In the genomic region with DNA sequence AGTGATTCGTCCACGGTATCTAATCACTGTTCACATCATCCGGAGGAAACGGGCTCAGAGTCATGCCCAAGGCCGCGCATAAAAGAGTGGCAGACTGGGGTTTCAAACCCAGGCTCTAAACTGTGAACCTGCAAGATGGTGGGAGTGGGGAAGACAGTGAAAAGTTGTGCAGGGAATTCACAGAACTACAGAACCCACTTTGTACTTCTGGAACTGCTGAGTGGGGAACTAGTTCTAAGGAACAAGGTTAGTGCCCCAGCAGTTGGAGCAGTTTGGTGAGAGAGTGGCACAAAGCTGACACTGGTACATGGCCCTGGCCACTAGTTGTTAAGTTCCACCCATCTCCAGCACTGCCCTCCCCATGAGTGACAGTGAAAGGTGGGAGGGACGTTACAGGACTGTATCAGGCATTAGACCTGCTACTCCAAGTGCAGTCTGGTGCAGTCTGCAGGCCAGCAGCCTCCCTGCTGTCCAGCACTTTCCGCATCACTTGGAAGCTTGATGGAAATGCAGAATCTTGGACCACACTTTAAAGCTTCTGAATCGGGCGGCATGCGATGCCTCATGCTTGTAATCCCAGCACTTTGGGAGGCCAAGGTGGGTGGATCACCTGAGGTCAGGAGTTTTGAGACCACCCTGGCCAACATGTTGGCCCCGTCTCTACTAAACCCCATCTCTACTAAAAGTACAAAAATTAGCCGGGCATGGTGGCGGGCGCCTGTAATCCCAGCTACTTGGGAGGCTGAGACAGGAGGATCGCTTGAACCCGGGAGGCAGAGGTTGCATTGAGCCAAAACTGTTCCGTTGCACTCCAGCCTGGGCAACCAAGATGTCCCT, we compare ENCODE assay signal across 8 cellular contexts. TPM values are rescaled to one million over a fixed set of nuclear protein-coding genes. Genes with fewer than 3 reads are reported as not detected.
DNase-seq lines count a peak whose midpoint lies in the region; FAIRE-seq and TF ChIP-seq lines count a peak whose summit lies in the region.

No MANE protein-coding gene starts in this region.

- H3K79me2 ChIP-seq in MM.1S (ENCODE audit: low read length), result no peaks in the 10 kb centered on the region
- no peaks in the 10 kb centered on the region for H3K79me2 ChIP-seq in endothelial cell of umbilical vein (ENCODE audit: control insufficient read depth, insufficient read depth, low read length)

- H3K36me3 ChIP-seq in MM.1S (replicated peaks; ENCODE audit: insufficient read depth, low read length), result no peaks in the 10 kb centered on the region
- H3K36me3 ChIP-seq in endothelial cell of umbilical vein (ENCODE audit: control insufficient read depth in 2 of 2, extremely low read depth in 1 of 2, insufficient read depth in 2 of 2, low read length in 2 of 2), result no peaks in the 10 kb centered on the region
- no peaks in the 10 kb centered on the region for H3K36me3 ChIP-seq in mucosa of stomach (ENCODE audit: control insufficient read depth, insufficient read depth, low read length)

- H3K9me1 ChIP-seq in endothelial cell of umbilical vein (replicated peaks; ENCODE audit: control insufficient read depth, extremely low read depth, insufficient read depth, low read length), result no peaks in the 10 kb centered on the region

- intact Hi-C loops in endothelial cell of umbilical vein (cut with micrococcal nuclease), result loop anchor here (2.0 to 5.0 kb wide), 3 partner anchors 105 to 1311 kb away; partner anchors contain the start of genes SNRPG and TIA1

- H3K4me2 ChIP-seq in MM.1S (ENCODE audit: low read depth, low read length) (peak overlapping the region; percentile 94), endothelial cell of umbilical vein (ENCODE audit: insufficient read depth, low read length) (peak overlapping the region; percentile 92)

- dilution Hi-C loops in endothelial cell of umbilical vein (cut with MboI; ENCODE audit: extremely low pct_ligation_motif_present, low sequenced_read_pairs), result no loop called here

- H3F3A ChIP-seq in MM.1S (ENCODE audit: insufficient read depth, low read length), result peaks cover 7% of the 10 kb centered on the region; the same call in 1 of the 2 replicates

- H3K4me1 ChIP-seq in MM.1S (ENCODE audit: low read length) (peaks cover 16% of the 10 kb centered on the region), endothelial cell of umbilical vein (ENCODE audit: control insufficient read depth, extremely low read depth, insufficient read depth, low read length) (peaks cover 14% of the 10 kb centered on the region), mucosa of stomach (ENCODE audit: control insufficient read depth, insufficient read depth, low read length) (peaks cover 22% of the 10 kb centered on the region)

- FAIRE-seq in endothelial cell of umbilical vein (lab: Jason Lieb, UNC), result peak; percentile 8

- H2AFZ ChIP-seq in MM.1S (ENCODE audit: low read length) (peak overlapping the region; percentile 49), endothelial cell of umbilical vein (ENCODE audit: low read depth, low read length) (peak overlapping the region; percentile 25)

- H3K9ac ChIP-seq in MM.1S (ENCODE audit: low read length) (peak overlapping the region; percentile 89), endothelial cell of umbilical vein (replicated peaks; ENCODE audit: extremely low read depth, insufficient read depth, low read length) (peak overlapping the region; percentile 97), mucosa of stomach (ENCODE audit: low read length) (peak overlapping the region; percentile 98)

- BruUV-seq in endothelial cell of umbilical vein (replicated peaks; lab: Mats Ljungman, UMichigan), result no TSS peak

- POLR2A ChIA-PET in endothelial cell of umbilical vein (lab: Charles Lee), result interaction anchor here (1.2 to 2.6 kb wide), 6 partner anchors 10 to 231 kb away, joined by 3 to 13 read pairs (median 8); partner anchors contain the start of gene MXD1

- TF ChIP-seq POLR2A in endothelial cell of umbilical vein (IDR thresholded peaks at IDR 0.05; ENCODE audit: low read depth, low read length), result no peak

- CTCF ChIA-PET in endothelial cell of umbilical vein (lab: Charles Lee), result interaction anchor here (0.7 to 3.6 kb wide), 11 partner anchors 10 to 419 kb away, joined by 3 to 18 read pairs (median 7); partner anchors contain the start of genes MXD1 and PCBP1

- H4K20me1 ChIP-seq in MM.1S (ENCODE audit: insufficient read depth, low read length) (no peaks in the 10 kb centered on the region), endothelial cell of umbilical vein (replicated peaks; ENCODE audit: control insufficient read depth, extremely low read depth, insufficient read depth, low read length) (no peaks in the 10 kb centered on the region)

- H3K27ac ChIP-seq in MM.1S (ENCODE audit: low read length) (peak overlapping the region; percentile 91), endothelial cell of umbilical vein (ENCODE audit: insufficient read depth, low read depth, low read length) (peak overlapping the region; percentile 95)

- TF ChIP-seq CTCF in MM.1S (IDR thresholded peaks at IDR 0.05; ENCODE audit: low read length) (no peak), endothelial cell of umbilical vein (IDR thresholded peaks at IDR 0.05; ENCODE audit: extremely low read depth in 1 of 2, insufficient read depth in 1 of 2, low read depth in 1 of 2, low read length in 2 of 2) (no peak)

- H3K9me2 ChIP-seq in MM.1S (replicated peaks; ENCODE audit: insufficient read depth, low read length), result no peaks in the 10 kb centered on the region

- peak overlapping the region; percentile 67 for H3K4me3 ChIP-seq in MM.1S (ENCODE audit: low read length)
- peak overlapping the region in 1 of 3 experiments; percentile 81 for H3K4me3 ChIP-seq in endothelial cell of umbilical vein (replicated peaks in 1 of 3; ENCODE audit: insufficient read depth in 1 of 3, low read depth in 1 of 3, low read length in 3 of 3)
- H3K4me3 ChIP-seq in mucosa of stomach (ENCODE audit: low read length), result peak overlapping the region; percentile 87

- peak; percentile 3 to 44 for DNase-seq in NCI-H2081 (lab: John Stamatoyannopoulos, UW)
- no peak for DNase-seq in NCI-H2081 treated with DMSO at 0.1 percent for 48 hours (lab: John Stamatoyannopoulos, UW)
- DNase-seq in MM.1S, result peak; percentile 73
- DNase-seq in activated CD4-positive, alpha-beta T cell treated with anti-CD3 and anti-CD28 coated beads for 48 hours, result peak; percentile 58
- DNase-seq in endothelial cell of umbilical vein (ENCODE audit: low read depth, low spot score), result peak; percentile 78
- peak; percentile 75 for DNase-seq in ureter (ENCODE audit: low spot score)
- DNase-seq in NCI-H1092 (lab: John Stamatoyannopoulos, UW), result no peak

- H3K9me3 ChIP-seq in MM.1S (replicated peaks; ENCODE audit: insufficient read depth, low read length) (no peaks in the 10 kb centered on the region), endothelial cell of umbilical vein (replicated peaks; ENCODE audit: control insufficient read depth, insufficient read depth, low read length) (no peaks in the 10 kb centered on the region), mucosa of stomach (ENCODE audit: control insufficient read depth, low read length) (no peaks in the 10 kb centered on the region)

- H3K27me3 ChIP-seq in MM.1S (replicated peaks; ENCODE audit: insufficient read depth, low read length), result no peaks in the 10 kb centered on the region
- H3K27me3 ChIP-seq in endothelial cell of umbilical vein (ENCODE audit: control insufficient read depth in 2 of 2, insufficient read depth in 2 of 2, low read length in 2 of 2), result no peaks in the 10 kb centered on the region
- H3K27me3 ChIP-seq in mucosa of stomach (ENCODE audit: control insufficient read depth, insufficient read depth, low read length), result no peaks in the 10 kb centered on the region

TF ChIP-seq in endothelial cell of umbilical vein, 7 proteins besides CTCF, POLR2A, EP300 and RAD21:
- TF ChIP-seq POLR2AphosphoS5 (IDR thresholded peaks at IDR 0.05; ENCODE audit: insufficient read depth, low read depth, low read length), result no peak
- TF ChIP-seq GATA2 (IDR thresholded peaks at IDR 0.05; ENCODE audit: insufficient read depth, insufficient read length, low read depth, low read length), result peak; percentile 87
- TF ChIP-seq, protein P1, sequence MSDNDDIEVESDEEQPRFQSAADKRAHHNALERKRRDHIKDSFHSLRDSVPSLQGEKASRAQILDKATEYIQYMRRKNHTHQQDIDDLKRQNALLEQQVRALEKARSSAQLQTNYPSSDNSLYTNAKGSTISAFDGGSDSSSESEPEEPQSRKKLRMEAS (IDR thresholded peaks at IDR 0.05; ENCODE audit: insufficient read depth, insufficient read length), result no peak
- peak; percentile 6 for TF ChIP-seq FOS (IDR thresholded peaks at IDR 0.05; ENCODE audit: borderline replicate concordance, insufficient read depth, low read length)
- TF ChIP-seq MYC (IDR thresholded peaks at IDR 0.05; ENCODE audit: low read depth, low read length), result no peak
- TF ChIP-seq JUN (IDR thresholded peaks at IDR 0.05; ENCODE audit: borderline replicate concordance, insufficient read depth, insufficient read length, low read depth), result no peak
- no peak for TF ChIP-seq EZH2 (IDR thresholded peaks at IDR 0.05; ENCODE audit: borderline replicate concordance, low read depth, low read length, severe bottlenecking)

RNA-seq across cellular contexts. Expression of gene C2orf42, which starts 47.3 kb away (rescaled TPM):
- total RNA-seq in endothelial cell of umbilical vein, result 12.0 and 13.1 TPM in 2 replicates
- polyA plus RNA-seq in endothelial cell of umbilical vein, result 6.8 and 7.9 TPM in 2 replicates
- polyA plus RNA-seq in endothelial cell of umbilical vein (2011; cell fraction: cytosol; rRNA removed), result 5.3 and 6.2 TPM in 2 replicates
- 15.3 and 17.6 TPM in 2 replicates for polyA plus RNA-seq in endothelial cell of umbilical vein (2011; cell fraction: nucleus; rRNA removed)
- 6.9 and 7.1 TPM in 2 replicates for polyA plus RNA-seq in endothelial cell of umbilical vein (2012)
- polyA minus RNA-seq in endothelial cell of umbilical vein, result 22.1 and 26.4 TPM in 2 replicates
- polyA minus RNA-seq in endothelial cell of umbilical vein (2011; cell fraction: cytosol; rRNA and poly(A)+ RNA removed), result 16.1 TPM
- polyA minus RNA-seq in endothelial cell of umbilical vein (2011; cell fraction: nucleus; rRNA and poly(A)+ RNA removed), result 21.7 and 22.3 TPM in 2 replicates
- total RNA-seq in ureter, result 22.0 TPM

RNA-seq across cellular contexts. Expression of gene PCBP1, which starts 56.3 kb away (rescaled TPM):
- total RNA-seq in endothelial cell of umbilical vein, result 342 and 360 TPM in 2 replicates
- polyA plus RNA-seq in endothelial cell of umbilical vein, result 181 and 196 TPM in 2 replicates
- 162 and 170 TPM in 2 replicates for polyA plus RNA-seq in endothelial cell of umbilical vein (2011; cell fraction: cytosol; rRNA removed)
- 77.1 and 86.7 TPM in 2 replicates for polyA plus RNA-seq in endothelial cell of umbilical vein (2011; cell fraction: nucleus; rRNA removed)
- polyA plus RNA-seq in endothelial cell of umbilical vein (2012), result 304 and 311 TPM in 2 replicates
- 98.7 and 112 TPM in 2 replicates for polyA minus RNA-seq in endothelial cell of umbilical vein
- 89.6 TPM for polyA minus RNA-seq in endothelial cell of umbilical vein (2011; cell fraction: cytosol; rRNA and poly(A)+ RNA removed)
- polyA minus RNA-seq in endothelial cell of umbilical vein (2011; cell fraction: nucleus; rRNA and poly(A)+ RNA removed), result 37.1 and 39.4 TPM in 2 replicates
- total RNA-seq in ureter, result 284 TPM

Comparison
In these comparisons a context has a peak if more than half of its experiments do, and no peak if none do; other contexts are left out.
1. DNase-seq: peak in NCI-H2081 (2 of 2), MM.1S (single experiment), activated CD4-positive, alpha-beta T cell treated with anti-CD3 and anti-CD28 coated beads for 48 hours (single experiment), endothelial cell of umbilical vein (single experiment) and ureter (single experiment); none in NCI-H2081 treated with DMSO at 0.1 percent for 48 hours (single experiment) and NCI-H1092 (single experiment).
2. Peak in every context shown above with its lines, with median percentiles within 50 percentile points of each other: H3K9ac ChIP-seq.